Comparison of ENCODE assay signal across 8 cellular contexts in the genomic region with DNA sequence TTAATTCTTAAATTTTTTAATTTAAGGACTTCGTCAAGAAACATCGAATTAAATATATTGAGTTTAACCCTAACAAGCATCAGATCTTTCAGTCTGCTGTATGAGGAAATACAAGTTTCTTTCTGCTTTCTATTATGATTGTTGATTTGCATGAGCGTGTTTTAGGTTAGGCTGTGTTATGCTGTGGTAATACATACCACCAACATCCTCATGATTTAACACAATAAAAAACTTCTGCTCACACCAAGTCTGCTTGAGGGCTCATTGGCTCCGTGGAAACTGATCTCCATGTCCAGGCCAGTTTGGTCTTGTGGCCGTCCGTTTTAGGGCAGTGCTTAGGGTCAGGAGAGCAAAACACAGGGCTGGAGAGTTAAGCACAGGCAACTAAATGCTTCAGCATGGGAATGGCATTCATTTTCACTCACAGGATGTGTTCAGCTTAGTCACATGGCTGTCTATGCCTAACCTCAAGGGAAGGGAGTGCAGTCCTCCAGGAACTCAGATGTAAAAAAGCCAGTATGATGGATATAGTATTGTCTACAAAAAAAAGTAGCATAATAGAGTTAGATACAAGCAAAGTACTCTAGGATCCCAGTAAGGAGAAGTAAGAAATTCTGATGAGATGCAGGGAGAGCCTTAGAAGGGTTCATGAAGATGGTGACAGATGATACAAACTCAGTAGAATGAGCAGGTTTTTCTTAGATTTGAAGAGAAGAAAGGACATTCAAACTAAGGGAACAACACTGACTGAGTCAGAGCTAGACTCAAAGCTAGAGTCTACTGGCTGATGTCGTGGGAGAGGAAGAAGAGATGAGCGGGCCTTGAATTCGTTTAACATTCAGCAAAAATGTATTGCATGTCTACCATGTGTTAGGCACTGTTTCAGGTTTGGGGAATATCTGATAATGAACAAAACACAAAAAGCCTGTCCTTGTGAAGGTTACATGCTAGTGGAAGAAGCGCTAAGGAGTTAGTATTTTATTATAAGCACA. TPM values are rescaled to one million over a fixed set of nuclear protein-coding genes. Genes with fewer than 3 reads are reported as not detected.
A peak's percentile ranks its signal among the peaks of the same experiment; 100 is the strongest.
DNase-seq lines count a peak whose midpoint lies in the region; ATAC-seq and TF ChIP-seq lines count a peak whose summit lies in the region.

No MANE protein-coding gene starts in this region.

- H3K14ac ChIP-seq in mesenchymal stem cell (ENCODE audit: low read length in 2 of 2), result no peak overlapping the region

- H4K20me1 ChIP-seq in mammary epithelial cell (ENCODE audit: insufficient read depth, low read length), result peaks cover 51% of the 10 kb centered on the region

- no peak overlapping the region for H2BK5ac ChIP-seq in mesenchymal stem cell (ENCODE audit: low read depth, low read length, poor library complexity, severe bottlenecking)

- H3K27me3 ChIP-seq in mammary epithelial cell (ENCODE audit: insufficient read depth, low read length) (no peaks in the 10 kb centered on the region), mesenchymal stem cell (ENCODE audit: control insufficient read depth in 1 of 2, insufficient read depth in 1 of 2, low read length in 2 of 2) (no peaks in the 10 kb centered on the region)

- H2AK5ac ChIP-seq in mesenchymal stem cell (ENCODE audit: low read length, severe bottlenecking), result peak overlapping the region; percentile 26

- dilution Hi-C loops in mammary epithelial cell (cut with HindIII; ENCODE audit: low sequenced_read_pairs), result no loop called here

- intact Hi-C loops in mammary epithelial cell (cut with micrococcal nuclease), result no loop called here

- WGBS in mammary epithelial cell (ENCODE audit: low coverage, missing lambda C conversion rate), result 55% methylated on average over 9 of the region's 10 CpGs
- WGBS in mesenchymal stem cell, result 35% methylated on average over 7 of the region's 10 CpGs

- no peak overlapping the region for H2BK12ac ChIP-seq in mesenchymal stem cell (ENCODE audit: low read length in 2 of 2)

- CTCF ChIA-PET in mammary epithelial cell (lab: Charles Lee; ENCODE audit: low non-redundant PET), result interaction anchor here (0.7 kb wide), 1 partner anchor 1007 kb away, joined by 4 read pairs; no protein-coding TSS in a partner anchor

- in situ Hi-C loops in mammary epithelial cell (cut with MboI; ENCODE audit: low sequenced_read_pairs in 2 of 2), result no loop called here

- H2BK120ac ChIP-seq in mesenchymal stem cell (ENCODE audit: low read depth, low read length), result no peak overlapping the region

- H3K27ac ChIP-seq in C4-2B, result 0 out of 2 replicates have a peak overlapping the region, but pooled peaks have one; percentile 15
- peak overlapping the region; percentile 54 for H3K27ac ChIP-seq in mammary epithelial cell (ENCODE audit: insufficient read depth, low read depth, low read length)
- H3K27ac ChIP-seq in mesenchymal stem cell (ENCODE audit: low read length, poor library complexity, severe bottlenecking), result peak overlapping the region; percentile 69

- peaks cover 2% of the 10 kb centered on the region for H3K79me1 ChIP-seq in mesenchymal stem cell (replicated peaks; ENCODE audit: low read length, poor library complexity, severe bottlenecking)

- H2AFZ ChIP-seq in mammary epithelial cell (ENCODE audit: low read depth, low read length) (no peak overlapping the region), mesenchymal stem cell (ENCODE audit: low read depth, low read length) (no peak overlapping the region)

- H3K4ac ChIP-seq in mesenchymal stem cell (ENCODE audit: low read depth in 1 of 2, low read length in 2 of 2), result peak overlapping the region in 1 of 2 experiments; percentile 17

- peaks cover 97% of the 10 kb centered on the region for H3K79me2 ChIP-seq in mammary epithelial cell (ENCODE audit: insufficient read depth, low read length)

- TF ChIP-seq CTCF in C4-2B (conservative IDR thresholded peaks at IDR 0.05), result no peak
- no peak for TF ChIP-seq CTCF in mammary epithelial cell (conservative IDR thresholded peaks at IDR 0.05 in 1 of 2, IDR thresholded peaks at IDR 0.05 in 1 of 2; ENCODE audit: extremely low read depth in 1 of 2, insufficient read depth in 1 of 2, low read depth in 1 of 2, low read length in 2 of 2)

- no peak for ATAC-seq in HG03159 (IDR thresholded peaks at IDR 0.05; ENCODE audit: unreplicated experiment)

- H3K4me1 ChIP-seq in mammary epithelial cell (ENCODE audit: insufficient read depth, low read length), result peaks cover 44% of the 10 kb centered on the region
- peaks cover 7% of the 10 kb centered on the region for H3K4me1 ChIP-seq in mesenchymal stem cell (ENCODE audit: control insufficient read depth, insufficient read depth, low read depth, low read length)

- H2BK15ac ChIP-seq in mesenchymal stem cell (ENCODE audit: low read depth, poor library complexity, severe bottlenecking), result no peak overlapping the region

- H3K4me2 ChIP-seq in mammary epithelial cell (ENCODE audit: insufficient read depth, low read depth, low read length), result peak overlapping the region; percentile 72
- H3K4me2 ChIP-seq in mesenchymal stem cell (ENCODE audit: low read length, poor library complexity, severe bottlenecking), result peak overlapping the region; percentile 41

- DNase-seq in Kasumi-1 (lab: John Stamatoyannopoulos, UW), result peak; percentile 49 to 50
- peak; percentile 85 for DNase-seq in mammary epithelial cell
- peak; percentile 88 for DNase-seq in mesenchymal stem cell
- DNase-seq in NAMALWA (ENCODE audit: low spot score), result no peak
- no peak for DNase-seq in HUDEP-2 (lab: John Stamatoyannopoulos, UW; ENCODE audit: unreplicated experiment in 76 of 76)
- DNase-seq in NCI-H187 (lab: John Stamatoyannopoulos, UW), result no peak

- no peak overlapping the region for H3K4me3 ChIP-seq in mammary epithelial cell (replicated peaks in 1 of 3; ENCODE audit: insufficient read depth in 1 of 3, low read depth in 2 of 3, low read length in 3 of 3)
- peak overlapping the region in 1 of 2 experiments; percentile 21 for H3K4me3 ChIP-seq in mesenchymal stem cell (ENCODE audit: insufficient read depth in 1 of 2, low read depth in 1 of 2, low read length in 2 of 2)

- no peaks in the 10 kb centered on the region for H3K9me3 ChIP-seq in mammary epithelial cell (replicated peaks; ENCODE audit: insufficient read depth, low read length)
- H3K9me3 ChIP-seq in mesenchymal stem cell (ENCODE audit: control insufficient read depth, low read length), result no peaks in the 10 kb centered on the region

- H3K36me3 ChIP-seq in mammary epithelial cell (ENCODE audit: insufficient read depth, low read length) (peaks cover 4% of the 10 kb centered on the region), mesenchymal stem cell (ENCODE audit: control insufficient read depth in 1 of 2, insufficient read depth in 2 of 2, low read depth in 1 of 2, low read length in 2 of 2) (peaks cover 7 to 11% of the 10 kb centered on the region in 2 experiments)

- peak overlapping the region; percentile 75 for H4K8ac ChIP-seq in mesenchymal stem cell (ENCODE audit: low read length)

- no peak overlapping the region for H3K23ac ChIP-seq in mesenchymal stem cell (ENCODE audit: low read length in 2 of 2)

- peak overlapping the region; percentile 74 to 94 for H3K18ac ChIP-seq in mesenchymal stem cell (ENCODE audit: low read depth in 1 of 2, low read length in 2 of 2)

- no TSS peak for BruUV-seq in mammary epithelial cell (replicated peaks; lab: Mats Ljungman, UMichigan)

- no peak overlapping the region for H4K91ac ChIP-seq in mesenchymal stem cell (ENCODE audit: low read length)

- H3K9ac ChIP-seq in mammary epithelial cell (ENCODE audit: insufficient read depth, low read length), result peak overlapping the region; percentile 6
- H3K9ac ChIP-seq in mesenchymal stem cell (ENCODE audit: low read length), result peak overlapping the region; percentile 41

RNA-seq across cellular contexts. Expression of a gene that starts 16.3 kb away (rescaled TPM):
- 100 to 1,000 TPM in 1 of 2 donors, 10 to 100 TPM in 1; 85.7 to 175 TPM for total RNA-seq in mammary epithelial cell
- 87.2 TPM for polyA plus RNA-seq in mammary epithelial cell
- 171 TPM for polyA minus RNA-seq in mammary epithelial cell
- 51.9 TPM for polyA plus RNA-seq in mesenchymal stem cell (2013, experiment 1 of 2)
- 50.3 TPM for polyA plus RNA-seq in mesenchymal stem cell (2013, experiment 2 of 2)

Comparison
In these comparisons a context has a peak if more than half of its experiments do, and no peak if none do; other contexts are left out.
1. H3K27ac ChIP-seq: peak in every context shown above with its lines; median percentile 69 in mesenchymal stem cell; 54 in mammary epithelial cell; 15 in C4-2B.
2. DNase-seq: peak in Kasumi-1 (2 of 2), mammary epithelial cell (single experiment) and mesenchymal stem cell (single experiment); none in NAMALWA (single experiment), HUDEP-2 (0 of 76) and NCI-H187 (0 of 2).